ENCODE assay signal across 27 cellular contexts in the genomic region with DNA sequence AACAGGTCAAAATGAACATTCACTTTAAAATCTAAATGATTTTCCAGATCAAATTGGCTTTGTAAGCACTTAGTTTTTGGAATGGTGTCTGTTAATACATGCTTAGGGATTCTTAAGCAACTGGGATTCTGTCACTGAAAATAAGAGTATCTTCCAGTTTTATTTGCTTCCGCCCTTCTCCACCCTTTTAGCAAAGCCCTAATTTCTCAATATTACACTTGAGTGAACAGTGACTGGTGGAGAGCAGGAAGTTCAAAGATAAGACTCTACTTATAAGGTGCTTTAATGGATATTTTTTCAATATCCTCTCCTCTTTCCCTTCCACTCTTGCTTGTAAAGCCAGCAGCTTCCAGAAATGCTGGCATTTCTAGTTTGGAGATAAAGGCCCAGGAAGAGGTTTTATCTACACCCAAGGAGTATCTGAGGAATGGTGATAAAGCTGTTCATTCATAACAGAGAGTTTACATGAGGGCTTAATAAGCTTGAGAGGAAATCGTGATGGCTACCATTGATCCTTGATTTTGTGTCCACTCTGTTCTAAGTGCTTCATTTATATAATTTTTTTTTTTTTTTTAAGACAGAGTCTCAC.
"Had no signal": no experiment of that assay in that cellular context is flagged by ENCODE, and none has a peak within 500 bp of the region (broad histone marks: within the 10 kb centered on the region; RNA-seq: fewer than 3 reads in every experiment).

No MANE protein-coding gene starts in this region.

- ATAC-seq: activated CD4-positive, alpha-beta T cell treated with anti-CD3 and anti-CD28 coated beads for 36 hours; activated CD8-positive, alpha-beta T cell treated with anti-CD3 and anti-CD28 coated beads for 36 hours; activated T-cell treated with anti-CD3 and anti-CD28 coated beads, Interleukin-2, amount 50 U/mL, for 72 hours; HepG2 had no signal

- H3K27me3 Mint-ChIP-seq: activated CD4-positive, alpha-beta T cell treated with anti-CD3 and anti-CD28 coated beads for 36 hours; activated CD8-positive, alpha-beta T cell treated with anti-CD3 and anti-CD28 coated beads for 36 hours; activated naive CD4-positive, alpha-beta T cell treated with anti-CD3 and anti-CD28 coated beads, Interleukin-2, amount 10 ng/mL, durations not matched to agents 7 days and 5 days; activated naive CD8-positive, alpha-beta T cell treated with anti-CD3 and anti-CD28 coated beads for 36 hours had no signal

- H3K27ac Mint-ChIP-seq: activated CD4-positive, alpha-beta T cell treated with anti-CD3 and anti-CD28 coated beads for 36 hours; activated CD8-positive, alpha-beta T cell treated with anti-CD3 and anti-CD28 coated beads for 36 hours; activated naive CD4-positive, alpha-beta T cell treated with anti-CD3 and anti-CD28 coated beads, Interleukin-2, amount 10 ng/mL, durations not matched to agents 7 days and 5 days; activated naive CD8-positive, alpha-beta T cell treated with anti-CD3 and anti-CD28 coated beads for 36 hours; activated T-cell treated with anti-CD3 and anti-CD28 coated beads, Interleukin-2, amount 50 U/mL, for 72 hours; activated T-helper 2 cell treated with anti-CD3 and anti-CD28 coated beads, Interferon-gamma antibody, Interleukin-2, Interleukin-4, amounts not matched to agents 10 μg/mL and 5 μg/mL and 100 μg/mL, durations not matched to agents 14 hours and 24 hours and 36 hours; T-helper 1 cell treated with Interleukin-12 subunit alpha and Interleukin-12 subunit beta and Interleukin-4 antibody, amounts not matched to agents 30 μg/mL and 1 μg/mL, for 36 hours had no signal

- H3K4me1 ChIP-seq: Peyer's patch, SJSA1 had no signal

- H3K36me3 ChIP-seq: brain microvascular endothelial cell, cardiac muscle cell, Peyer's patch, SJSA1, WERI-Rb-1 had no signal

- H3K27me3 ChIP-seq: brain microvascular endothelial cell, cardiac muscle cell, Peyer's patch, SJSA1 had no signal

- H3K9me3 Mint-ChIP-seq: activated CD8-positive, alpha-beta T cell treated with anti-CD3 and anti-CD28 coated beads for 36 hours; activated naive CD4-positive, alpha-beta T cell treated with anti-CD3 and anti-CD28 coated beads, Interleukin-2, amount 10 ng/mL, durations not matched to agents 7 days and 5 days; activated naive CD8-positive, alpha-beta T cell treated with anti-CD3 and anti-CD28 coated beads for 36 hours; activated T-cell treated with anti-CD3 and anti-CD28 coated beads, Interleukin-2, amount 50 U/mL, for 72 hours; activated T-helper 2 cell treated with anti-CD3 and anti-CD28 coated beads, Interferon-gamma antibody, Interleukin-2, Interleukin-4, amounts not matched to agents 10 μg/mL and 5 μg/mL and 100 μg/mL, durations not matched to agents 14 hours and 24 hours and 36 hours; T-helper 1 cell treated with Interleukin-12 subunit alpha and Interleukin-12 subunit beta and Interleukin-4 antibody, amounts not matched to agents 30 μg/mL and 1 μg/mL, for 36 hours had no signal

- H3K4me1 Mint-ChIP-seq: activated CD4-positive, alpha-beta T cell treated with anti-CD3 and anti-CD28 coated beads for 36 hours; activated naive CD4-positive, alpha-beta T cell treated with anti-CD3 and anti-CD28 coated beads, Interleukin-2, amount 10 ng/mL, durations not matched to agents 7 days and 5 days; activated naive CD8-positive, alpha-beta T cell treated with anti-CD3 and anti-CD28 coated beads for 36 hours had no signal

- H3K36me3 Mint-ChIP-seq: activated naive CD4-positive, alpha-beta T cell treated with anti-CD3 and anti-CD28 coated beads, Interleukin-2, amount 10 ng/mL, durations not matched to agents 7 days and 5 days; activated naive CD8-positive, alpha-beta T cell treated with anti-CD3 and anti-CD28 coated beads for 36 hours had no signal

- H3K9me3 ChIP-seq: Peyer's patch, SJSA1 had no signal

- DNase-seq: activated CD4-positive, alpha-beta T cell treated with anti-CD3 and anti-CD28 coated beads for 36 hours; activated CD8-positive, alpha-beta memory T cell treated with anti-CD3 and anti-CD28 coated beads, Interleukin-2, amount 50 U/mL, for 4 hours; activated CD8-positive, alpha-beta T cell treated with anti-CD3 and anti-CD28 coated beads for 36 hours; activated gamma-delta T cell treated with Interleukin-2 at 50 U/mL for 16 hours; activated naive CD4-positive, alpha-beta T cell treated with anti-CD3 and anti-CD28 coated beads, Interleukin-2, amount 10 ng/mL, durations not matched to agents 7 days and 5 days; activated naive CD8-positive, alpha-beta T cell treated with anti-CD3 and anti-CD28 coated beads for 36 hours; activated T-cell treated with anti-CD3 and anti-CD28 coated beads, Interleukin-2, amount 50 U/mL, for 72 hours; brain microvascular endothelial cell; Karpas-422; MM.1S; NCI-H1105; NCI-H1436; NCI-H1694 treated with DMSO at 0.1 percent for 48 hours; NCI-H2081; NCI-H446 treated with DMSO at 0.1 percent for 48 hours; NCI-H524 treated with DMSO at 0.1 percent for 48 hours; NCI-H748 treated with DMSO at 0.1 percent for 48 hours; NK-92 treated with Interleukin-12 subunit alpha and Interleukin-12 subunit beta, amount 100 ng/mL, for 24 hours; Peyer's patch; SHP77; WERI-Rb-1 had no signal

- H3K4me3 Mint-ChIP-seq: activated CD4-positive, alpha-beta T cell treated with anti-CD3 and anti-CD28 coated beads for 36 hours; activated CD8-positive, alpha-beta T cell treated with anti-CD3 and anti-CD28 coated beads for 36 hours; activated naive CD4-positive, alpha-beta T cell treated with anti-CD3 and anti-CD28 coated beads, Interleukin-2, amount 10 ng/mL, durations not matched to agents 7 days and 5 days; activated naive CD8-positive, alpha-beta T cell treated with anti-CD3 and anti-CD28 coated beads for 36 hours; activated T-cell treated with anti-CD3 and anti-CD28 coated beads, Interleukin-2, amount 50 U/mL, for 72 hours; T-helper 1 cell treated with Interleukin-12 subunit alpha and Interleukin-12 subunit beta and Interleukin-4 antibody, amounts not matched to agents 30 μg/mL and 1 μg/mL, for 36 hours had no signal

- H3K27ac ChIP-seq: brain microvascular endothelial cell, cardiac muscle cell, Peyer's patch, RWPE1, SJSA1, WERI-Rb-1 had no signal

- H3K4me3 ChIP-seq: cardiac muscle cell, Peyer's patch, SJSA1 had no signal
